Comparison of ENCODE assay signal across 21 cellular contexts in genomic region chr17:39252788-39253460, GRCh38. TPM values are rescaled to one million over a fixed set of nuclear protein-coding genes. Genes with fewer than 3 reads are reported as not detected.
DNase-seq lines count a peak whose midpoint lies in the region; ATAC-seq and TF ChIP-seq lines count a peak whose summit lies in the region.
"Had no signal": no experiment of that assay in that cellular context is flagged by ENCODE, and none has a peak within 500 bp of the region (broad histone marks: within the 10 kb centered on the region; RNA-seq: fewer than 3 reads in every experiment).

No MANE protein-coding gene starts in this region.

- H3K4me2 ChIP-seq in GM23338: no peak overlapping the region
- H3K4me2 ChIP-seq: KMS-11, SK-N-SH had no signal

- H3K4me3 Mint-ChIP-seq in GM23338: no peak overlapping the region

- DNase-seq in GM23338 (ENCODE audit: low spot score) (peak; percentile 64), RKO (ENCODE audit: low spot score) (peak; percentile 18), iPS-NIHi11 (ENCODE audit: low spot score) (peak; percentile 35), superior temporal gyrus (ENCODE audit: extremely low spot score) (peak; percentile 1), ascending aorta (ENCODE audit: low spot score in 2 of 2) (no peak), T-helper 1 cell (no peak)
- DNase-seq: ACHN, DMS 273 treated with DMSO at 0.1 percent for 48 hours, GDM1, HCEC 1CT, MV-4-11, NCI-H187, NCI-H2227 treated with DMSO at 0.1 percent for 48 hours, NCI-H510A treated with DMSO at 0.1 percent for 48 hours, NCI-H774, OCI-M1, RPMI8226, SHP77 treated with DMSO at 0.1 percent for 48 hours, SK-N-SH had no signal

- H3K27me3 Mint-ChIP-seq in GM23338 (ENCODE audit: insufficient read depth, low read depth, poor library complexity): peaks cover 4% of the 10 kb centered on the region

- H3K79me2 ChIP-seq in GM23338 (replicated peaks; ENCODE audit: insufficient read depth): no peaks in the 10 kb centered on the region

- H3K27me3 ChIP-seq in GM23338 (ENCODE audit: insufficient read depth): no peaks in the 10 kb centered on the region
- no peaks in the 10 kb centered on the region for H3K27me3 ChIP-seq in ascending aorta

- H3K27ac ChIP-seq in GM23338 (ENCODE audit: low read depth): no peak overlapping the region
- H3K27ac ChIP-seq in ascending aorta: no peak overlapping the region
- H3K27ac ChIP-seq: KMS-11 had no signal

- no peak overlapping the region for H2AFZ ChIP-seq in GM23338

- H4K20me1 ChIP-seq in GM23338 (replicated peaks; ENCODE audit: insufficient read depth): no peaks in the 10 kb centered on the region

- peaks cover 6% of the 10 kb centered on the region; the same call in 1 of the 3 replicates for H3K4me1 Mint-ChIP-seq in GM23338

- H3K4me1 ChIP-seq in GM23338 (ENCODE audit: insufficient read depth) (0 out of 2 replicates have a peak, but pooled peaks cover under 1% of the 10 kb centered on the region), ascending aorta (no peaks in the 10 kb centered on the region)

- no peaks in the 10 kb centered on the region for H3K9me2 ChIP-seq in GM23338 (ENCODE audit: insufficient read depth)
- H3K9me2 ChIP-seq: SK-N-SH had no signal

- no peaks in the 10 kb centered on the region for H3F3A ChIP-seq in GM23338 (replicated peaks; ENCODE audit: low read depth)

- peak; percentile 98 for ATAC-seq in GM23338
- no peak for ATAC-seq in HG02759 (IDR thresholded peaks at IDR 0.05; ENCODE audit: unreplicated experiment)

- no peaks in the 10 kb centered on the region for H3K36me3 ChIP-seq in GM23338 (ENCODE audit: insufficient read depth)
- H3K36me3 ChIP-seq in ascending aorta: peaks cover 13 to 40% of the 10 kb centered on the region in 2 donors

- H3K9me3 ChIP-seq in ascending aorta: no peaks in the 10 kb centered on the region
- H3K9me3 ChIP-seq: SK-N-SH had no signal

- H3K36me3 Mint-ChIP-seq in GM23338 (ENCODE audit: low read depth): no peaks in the 10 kb centered on the region

- intact Hi-C loops in ascending aorta (cut with DNase I): no loop called here

- no peaks in the 10 kb centered on the region for H3K9me3 Mint-ChIP-seq in GM23338

- no peak overlapping the region for H3K4me3 ChIP-seq in GM23338
- H3K4me3 ChIP-seq in ascending aorta: no peak overlapping the region

- H3K27ac Mint-ChIP-seq in GM23338: no peak overlapping the region

- TF ChIP-seq CTCF in GM23338 (conservative IDR thresholded peaks at IDR 0.05; ENCODE audit: low read depth in 2 of 2): no peak
- no peak for TF ChIP-seq CTCF in ascending aorta (IDR thresholded peaks at IDR 0.05)

TF ChIP-seq in GM23338, 12 proteins besides CTCF, POLR2A, EP300 and RAD21 (continues in another document):
- TF ChIP-seq ZNF331 (CRISPR knock-in tag; IDR thresholded peaks at IDR 0.05; ENCODE audit: low read depth) (no peak), ZNF114 (CRISPR knock-in tag; IDR thresholded peaks at IDR 0.05) (no peak), STAT1 (IDR thresholded peaks at IDR 0.05; ENCODE audit: unreplicated experiment) (no peak), EZH2 (IDR thresholded peaks at IDR 0.05; ENCODE audit: low read depth, unreplicated experiment) (no peak), ZNF462 (CRISPR knock-in tag; IDR thresholded peaks at IDR 0.05) (no peak), NANOG (IDR thresholded peaks at IDR 0.05; ENCODE audit: borderline replicate concordance) (no peak), POLR2AphosphoS5 (IDR thresholded peaks at IDR 0.05; ENCODE audit: low read depth) (no peak), CREB1 (CRISPR knock-in tag; IDR thresholded peaks at IDR 0.05; ENCODE audit: low read depth) (no peak), JUNB (IDR thresholded peaks at IDR 0.05; ENCODE audit: unreplicated experiment) (no peak)
- TF ChIP-seq, protein P1, sequence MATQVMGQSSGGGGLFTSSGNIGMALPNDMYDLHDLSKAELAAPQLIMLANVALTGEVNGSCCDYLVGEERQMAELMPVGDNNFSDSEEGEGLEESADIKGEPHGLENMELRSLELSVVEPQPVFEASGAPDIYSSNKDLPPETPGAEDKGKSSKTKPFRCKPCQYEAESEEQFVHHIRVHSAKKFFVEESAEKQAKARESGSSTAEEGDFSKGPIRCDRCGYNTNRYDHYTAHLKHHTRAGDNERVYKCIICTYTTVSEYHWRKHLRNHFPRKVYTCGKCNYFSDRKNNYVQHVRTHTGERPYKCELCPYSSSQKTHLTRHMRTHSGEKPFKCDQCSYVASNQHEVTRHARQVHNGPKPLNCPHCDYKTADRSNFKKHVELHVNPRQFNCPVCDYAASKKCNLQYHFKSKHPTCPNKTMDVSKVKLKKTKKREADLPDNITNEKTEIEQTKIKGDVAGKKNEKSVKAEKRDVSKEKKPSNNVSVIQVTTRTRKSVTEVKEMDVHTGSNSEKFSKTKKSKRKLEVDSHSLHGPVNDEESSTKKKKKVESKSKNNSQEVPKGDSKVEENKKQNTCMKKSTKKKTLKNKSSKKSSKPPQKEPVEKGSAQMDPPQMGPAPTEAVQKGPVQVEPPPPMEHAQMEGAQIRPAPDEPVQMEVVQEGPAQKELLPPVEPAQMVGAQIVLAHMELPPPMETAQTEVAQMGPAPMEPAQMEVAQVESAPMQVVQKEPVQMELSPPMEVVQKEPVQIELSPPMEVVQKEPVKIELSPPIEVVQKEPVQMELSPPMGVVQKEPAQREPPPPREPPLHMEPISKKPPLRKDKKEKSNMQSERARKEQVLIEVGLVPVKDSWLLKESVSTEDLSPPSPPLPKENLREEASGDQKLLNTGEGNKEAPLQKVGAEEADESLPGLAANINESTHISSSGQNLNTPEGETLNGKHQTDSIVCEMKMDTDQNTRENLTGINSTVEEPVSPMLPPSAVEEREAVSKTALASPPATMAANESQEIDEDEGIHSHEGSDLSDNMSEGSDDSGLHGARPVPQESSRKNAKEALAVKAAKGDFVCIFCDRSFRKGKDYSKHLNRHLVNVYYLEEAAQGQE (IDR thresholded peaks at IDR 0.05; ENCODE audit: unreplicated experiment): no peak

RNA-seq across cellular contexts. Expression of gene STAC2, which starts 27.2 kb away (rescaled TPM):
- total RNA-seq in GM23338 (2014; rRNA removed; shearing (Covaris generic)): 1.7 and 3.1 TPM in 2 replicates
- 1.9 and 2.0 TPM in 2 replicates for polyA plus RNA-seq in GM23338 (2016; fragmentation: Nextera tagmentation; extraction: Ambion mirVana)
- 7.9 TPM for total RNA-seq in ascending aorta

RNA-seq across cellular contexts. Expression of gene RPL19, which starts 52.8 kb away (rescaled TPM):
- total RNA-seq in GM23338 (2014; rRNA removed; shearing (Covaris generic)): 1,594 and 1,843 TPM in 2 replicates
- 2,627 and 2,838 TPM in 2 replicates for polyA plus RNA-seq in GM23338 (2016; fragmentation: Nextera tagmentation; extraction: Ambion mirVana)
- 1,889 TPM for total RNA-seq in ascending aorta

RNA-seq across cellular contexts. Expression of gene CACNB1, which starts 55.5 kb away (rescaled TPM):
- 12.5 and 13.1 TPM in 2 replicates for total RNA-seq in GM23338 (2014; rRNA removed; shearing (Covaris generic))
- polyA plus RNA-seq in GM23338 (2016; fragmentation: Nextera tagmentation; extraction: Ambion mirVana): 7.8 and 8.4 TPM in 2 replicates
- total RNA-seq in ascending aorta: 9.6 TPM

Comparison
In these comparisons a context has a peak if more than half of its experiments do, and no peak if none do; other contexts are left out.
1. DNase-seq: peak in GM23338 (single experiment), RKO (single experiment), iPS-NIHi11 (single experiment) and superior temporal gyrus (single experiment); none in ascending aorta (0 of 2) and T-helper 1 cell (0 of 5).